In genomic region chr5:92199035-92199434, GRCh38 we compare ENCODE assay signal across 7 cellular contexts.
DNase-seq lines count a peak whose midpoint lies in the region; TF ChIP-seq lines count a peak whose summit lies in the region.
"Not testable (repeated sequence)": the region's sequence is repeated elsewhere in the genome, so short reads cannot be mapped to it uniquely, and the experiment has no call there.

No MANE protein-coding gene starts in this region.

- H3K27me3 ChIP-seq in H7 (ENCODE audit: control insufficient read depth, insufficient read depth, low read length); KMS-11 (ENCODE audit: insufficient read depth, low read depth); NT2/D1 (ENCODE audit: insufficient read depth, insufficient read length); endodermal cell (ENCODE audit: control insufficient read depth, insufficient read depth, low read length, poor library complexity, severe bottlenecking); iPS DF 6.9 (ENCODE audit: control insufficient read depth, insufficient read depth, low read length); neuronal stem cell (ENCODE audit: control insufficient read depth in 3 of 3, insufficient read depth in 3 of 3, low read depth in 1 of 3, low read length in 3 of 3): not testable (repeated sequence)

- not testable (repeated sequence) for H3K36me3 Mint-ChIP-seq in endodermal cell (ENCODE audit: low read depth)

- peak overlapping the region; percentile 61 for H3K9ac ChIP-seq in KMS-11
- peak overlapping the region; percentile 26 for H3K9ac ChIP-seq in NT2/D1 (ENCODE audit: insufficient read length, low read depth)
- not testable (repeated sequence) for H3K9ac ChIP-seq in endodermal cell (ENCODE audit: extremely low read depth, low read length, poor library complexity, severe bottlenecking); neuronal stem cell (ENCODE audit: low read depth, low read length, poor library complexity)

- H2BK120ac ChIP-seq in neuronal stem cell (ENCODE audit: low read depth, low read length): not testable (repeated sequence)

- not testable (repeated sequence) for H3K27me3 Mint-ChIP-seq in endodermal cell (ENCODE audit: insufficient read depth)

- not testable (repeated sequence) for H2BK15ac ChIP-seq in neuronal stem cell (ENCODE audit: low read length)

- H3K27ac ChIP-seq in C4-2B (peak overlapping the region; percentile 75), KMS-11 (peak overlapping the region; percentile 75)
- not testable (repeated sequence) for H3K27ac ChIP-seq in endodermal cell (ENCODE audit: low read depth, low read length); iPS DF 6.9 (ENCODE audit: low read length); neuronal stem cell (replicated peaks; ENCODE audit: low read length)

- H3K23ac ChIP-seq in neuronal stem cell (ENCODE audit: low read depth, low read length, poor library complexity): not testable (repeated sequence)

- not testable (repeated sequence) for H3K79me1 ChIP-seq in neuronal stem cell (ENCODE audit: low read depth, low read length)

- H4K91ac ChIP-seq in neuronal stem cell (ENCODE audit: low read depth, low read length, poor library complexity): not testable (repeated sequence)

- H2AK5ac ChIP-seq in neuronal stem cell (ENCODE audit: low read depth, low read length): not testable (repeated sequence)

- not testable (repeated sequence) for H3K9me3 Mint-ChIP-seq in endodermal cell

- not testable (repeated sequence) for H3K4ac ChIP-seq in neuronal stem cell (ENCODE audit: low read length)

- H3K9me3 ChIP-seq in NT2/D1 (ENCODE audit: insufficient read depth, low read length); endodermal cell (ENCODE audit: control insufficient read depth, low read length); iPS DF 6.9 (ENCODE audit: control insufficient read depth, insufficient read depth, low read length); neuronal stem cell (replicated peaks in 1 of 2; ENCODE audit: control insufficient read depth in 2 of 2, insufficient read depth in 1 of 2, low read depth in 1 of 2, low read length in 2 of 2): not testable (repeated sequence)

- H2AFZ ChIP-seq in KMS-11 (ENCODE audit: low read depth) (peak overlapping the region; percentile 19; the same call in 1 of the 2 replicates), neuronal stem cell (ENCODE audit: low read length) (peak overlapping the region; percentile 53)

- not testable (repeated sequence) for H3K79me2 ChIP-seq in KMS-11 (ENCODE audit: insufficient read depth, low read depth)

- H3K14ac ChIP-seq in neuronal stem cell (ENCODE audit: low read length): not testable (repeated sequence)

- 88 to 93% methylated on average over 4 to 27 of the region's 27 CpGs for WGBS in endodermal cell (ENCODE audit: insufficient coverage in 1 of 2, insufficient read length in 1 of 2), 2 experiments
- WGBS in iPS DF 6.9 (ENCODE audit: insufficient coverage, insufficient read length): no CpG with 5 or more reads among the region's 27 CpGs
- WGBS in neuronal stem cell (ENCODE audit: extremely low coverage in 2 of 2, insufficient read length in 2 of 2, insufficient replicate concordance in 1 of 2), 2 donors: no CpG with 5 or more reads among the region's 27 CpGs

- H3K4me1 Mint-ChIP-seq in endodermal cell: not testable (repeated sequence)

- not testable (repeated sequence) for DNase-seq in H7; NT2/D1 (ENCODE audit: low read depth, low spot score); endodermal cell; iPS DF 6.9 (ENCODE audit: low read depth, low spot score); neuronal stem cell (ENCODE audit: low spot score)

- H2BK12ac ChIP-seq in neuronal stem cell (ENCODE audit: low read length): not testable (repeated sequence)

- H3K4me3 ChIP-seq in H7 (ENCODE audit: insufficient read depth, low read depth, low read length) (peak overlapping the region; percentile 37), NT2/D1 (ENCODE audit: insufficient read length, low read depth) (peak overlapping the region; percentile 36), iPS DF 6.9 (ENCODE audit: low read length) (peak overlapping the region; percentile 40; the same call in 1 of the 2 replicates)
- not testable (repeated sequence) for H3K4me3 ChIP-seq in KMS-11 (IDR thresholded peaks at IDR 0.05; ENCODE audit: insufficient read depth, low read depth, low read length); endodermal cell (ENCODE audit: low read length); neuronal stem cell (ENCODE audit: low read length in 2 of 2)

- H2BK5ac ChIP-seq in neuronal stem cell (ENCODE audit: low read length): not testable (repeated sequence)

- H3K4me1 ChIP-seq in KMS-11 (ENCODE audit: low read depth, poor library complexity, severe bottlenecking); NT2/D1 (ENCODE audit: insufficient read depth, insufficient read length); endodermal cell (ENCODE audit: control insufficient read depth, insufficient read depth, low read length); iPS DF 6.9 (ENCODE audit: control insufficient read depth, insufficient read depth, low read length); neuronal stem cell (ENCODE audit: control insufficient read depth in 2 of 2, insufficient read depth in 1 of 2, low read depth in 1 of 2, low read length in 2 of 2): not testable (repeated sequence)

- peak overlapping the region; percentile 37 for H3K4me3 Mint-ChIP-seq in endodermal cell

- H4K8ac ChIP-seq in neuronal stem cell (ENCODE audit: low read depth, low read length): not testable (repeated sequence)

- not testable (repeated sequence) for H3K18ac ChIP-seq in neuronal stem cell (ENCODE audit: low read length)

- peak overlapping the region; percentile 64 for H3K27ac Mint-ChIP-seq in endodermal cell

- not testable (repeated sequence) for TF ChIP-seq CTCF in C4-2B (conservative IDR thresholded peaks at IDR 0.05); KMS-11 (conservative IDR thresholded peaks at IDR 0.05; ENCODE audit: low read depth, low read length); endodermal cell (conservative IDR thresholded peaks at IDR 0.05)

- H3K4me2 ChIP-seq in KMS-11; neuronal stem cell (ENCODE audit: insufficient read depth, low read length, poor library complexity, severe bottlenecking): not testable (repeated sequence)

- not testable (repeated sequence) for H3K36me3 ChIP-seq in H7 (replicated peaks; ENCODE audit: control insufficient read depth, insufficient read depth, low read length); KMS-11 (ENCODE audit: insufficient read depth); NT2/D1 (ENCODE audit: insufficient read depth, insufficient read length, low read length); endodermal cell (ENCODE audit: control insufficient read depth, insufficient read depth, low read length); iPS DF 6.9 (ENCODE audit: control insufficient read depth, insufficient read depth, low read length); neuronal stem cell (replicated peaks in 1 of 2; ENCODE audit: control insufficient read depth in 2 of 2, insufficient read depth in 2 of 2, low read length in 2 of 2)

- H4K20me1 ChIP-seq in KMS-11 (ENCODE audit: insufficient read depth): not testable (repeated sequence)
